Comparison of ENCODE assay signal across 35 cellular contexts in genomic region chr12:79164890-79165289, GRCh38.
"Had no signal": no experiment of that assay in that cellular context is flagged by ENCODE, and none has a peak within 500 bp of the region (broad histone marks: within the 10 kb centered on the region; RNA-seq: fewer than 3 reads in every experiment).

No MANE protein-coding gene starts in this region.

- H3K4me3 ChIP-seq: MG63 had no signal

- H3K27me3 ChIP-seq: MG63 had no signal

- H3K36me3 ChIP-seq: MG63 had no signal

- H3K9me3 ChIP-seq: MG63 had no signal

- DNase-seq: Karpas-422, Kasumi-1, MG63, MM.1S, MV-4-11, NCI-H1048, NCI-H1092, NCI-H1092 treated with DMSO at 0.1 percent for 48 hours, NCI-H1105, NCI-H1105 treated with DMSO at 0.1 percent for 48 hours, NCI-H1417, NCI-H1417 treated with DMSO at 0.1 percent for 48 hours, NCI-H1436, NCI-H1436 treated with DMSO at 0.1 percent for 48 hours, NCI-H146, NCI-H1694, NCI-H1694 treated with DMSO at 0.1 percent for 48 hours, NCI-H187, NCI-H187 treated with DMSO at 0.1 percent for 48 hours, NCI-H1930, NCI-H2029, NCI-H2029 treated with DMSO at 0.1 percent for 48 hours, NCI-H2081, NCI-H2081 treated with DMSO at 0.1 percent for 48 hours, NCI-H2107, NCI-H2171, NCI-H2171 treated with DMSO at 0.1 percent for 48 hours, NCI-H2227 treated with DMSO at 0.1 percent for 48 hours, NCI-H226, NCI-H345, NCI-H446, NCI-H446 treated with DMSO at 0.1 percent for 48 hours, NCI-H510A, NCI-H510A treated with DMSO at 0.1 percent for 48 hours, NCI-H524 had no signal
